In the genomic region with DNA sequence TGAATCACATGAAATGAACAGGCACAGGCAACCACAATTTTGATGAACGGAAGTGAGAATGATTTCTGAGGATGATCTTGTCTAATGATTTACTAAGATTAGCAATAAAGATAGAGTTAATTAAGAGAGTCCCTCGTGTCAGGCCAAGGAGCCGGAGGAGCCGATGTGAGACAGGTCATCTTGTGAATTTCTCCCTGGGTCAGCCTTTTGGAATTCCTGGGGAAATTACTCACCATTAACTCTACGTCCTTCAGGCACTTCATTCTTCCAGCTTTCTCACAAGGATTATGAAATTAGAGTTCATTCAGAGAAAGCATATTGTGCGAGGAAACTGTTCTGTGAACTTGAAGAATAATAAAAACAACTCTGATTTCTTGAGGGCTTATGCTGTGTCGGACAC, we compare ENCODE assay signal across 31 cellular contexts.
DNase-seq lines count a peak whose midpoint lies in the region; ATAC-seq, FAIRE-seq and TF ChIP-seq lines count a peak whose summit lies in the region.
"Had no signal": no experiment of that assay in that cellular context is flagged by ENCODE, and none has a peak within 500 bp of the region (broad histone marks: within the 10 kb centered on the region; RNA-seq: fewer than 3 reads in every experiment).

No MANE protein-coding gene starts in this region.

- no peak for TF ChIP-seq POLR2A in uterus (IDR thresholded peaks at IDR 0.05)

- H3K9ac ChIP-seq in BLaER1 treated with 17β-estradiol and CSF1 and Interleukin-3, amounts not matched to agents 10 nM and 100 nM: no peak overlapping the region

- peak overlapping the region in 8 of 11 experiments; percentile 1 to 42 (median 20); a peak in 10 of 22 replicates for H3K4me2 ChIP-seq in BLaER1 treated with 17β-estradiol and CSF1 and Interleukin-3, amounts not matched to agents 10 nM and 100 nM

- TF ChIP-seq CTCF in brain microvascular endothelial cell (IDR thresholded peaks at IDR 0.05; ENCODE audit: low read depth, low read length, missing control alignments) (no peak), retinal pigment epithelial cell (conservative IDR thresholded peaks at IDR 0.05; ENCODE audit: low read depth, low read length) (no peak), uterus (IDR thresholded peaks at IDR 0.05) (no peak)

- H3K4me3 ChIP-seq in BLaER1 treated with 17β-estradiol and CSF1 and Interleukin-3, amounts not matched to agents 10 nM and 100 nM: no peak overlapping the region
- H3K4me3 ChIP-seq in brain microvascular endothelial cell (ENCODE audit: low read depth, low read length): no peak overlapping the region
- H3K4me3 ChIP-seq in retinal pigment epithelial cell (ENCODE audit: low read length): no peak overlapping the region
- no peak overlapping the region for H3K4me3 ChIP-seq in uterus
- H3K4me3 ChIP-seq: mucosa of descending colon, psoas muscle, skin epidermis had no signal

- peak; percentile 72 for FAIRE-seq in HTR-8/SVneo (lab: Jason Lieb, UNC)
- FAIRE-seq: endometrium, TTC549, urothelium cell line had no signal

- peaks cover 20 to 24% (median 23%) of the 10 kb centered on the region in 11 experiments for H3K9me3 ChIP-seq in BLaER1 treated with 17β-estradiol and CSF1 and Interleukin-3, amounts not matched to agents 10 nM and 100 nM (replicated peaks in 1 of 11)
- H3K9me3 ChIP-seq in uterus: peaks cover 0 to 9% of the 10 kb centered on the region in 2 donors
- H3K9me3 ChIP-seq: BE2C had no signal

- no peak for ATAC-seq in HG03025 (IDR thresholded peaks at IDR 0.05; ENCODE audit: low FRiP score, unreplicated experiment)
- ATAC-seq: activated CD4-positive, alpha-beta T cell treated with anti-CD3 and anti-CD28 coated beads for 36 hours; left ventricle myocardium superior; mucosa of descending colon; psoas muscle; stimulated activated effector memory CD8-positive, alpha-beta T cell treated with anti-CD3 and anti-CD28 coated beads, Interleukin-12 subunit alpha, Interleukin-12 subunit beta, amount 100 ng/mL, for 72 hours; T-cell had no signal

- H3K27me3 ChIP-seq in BLaER1 treated with 17β-estradiol and CSF1 and Interleukin-3, amounts not matched to agents 10 nM and 100 nM: no peaks in the 10 kb centered on the region
- peaks cover 6% of the 10 kb centered on the region for H3K27me3 ChIP-seq in brain microvascular endothelial cell (replicated peaks)
- H3K27me3 ChIP-seq in uterus: no peaks in the 10 kb centered on the region
- H3K27me3 ChIP-seq: BE2C had no signal

- H3K27ac ChIP-seq in BLaER1 treated with 17β-estradiol and CSF1 and Interleukin-3, amounts not matched to agents 10 nM and 100 nM: no peak overlapping the region
- H3K27ac ChIP-seq in brain microvascular endothelial cell (no peak overlapping the region), uterus (no peak overlapping the region)
- H3K27ac ChIP-seq: psoas muscle, skin epidermis had no signal

- intact Hi-C loops in uterus (cut with DNase I; ENCODE audit: low total_unique reads): no loop called here

- H3K4me1 ChIP-seq in BLaER1 treated with 17β-estradiol and CSF1 and Interleukin-3, amounts not matched to agents 10 nM and 100 nM: peaks cover 0 to 35% (median 20%) of the 10 kb centered on the region in 10 experiments; a peak in 13 of 20 replicates
- no peaks in the 10 kb centered on the region for H3K4me1 ChIP-seq in uterus
- H3K4me1 ChIP-seq: BE2C, psoas muscle had no signal

- DNase-seq in HTR-8/SVneo (ENCODE audit: insufficient read length, low spot score) (peak; percentile 64), brain microvascular endothelial cell (peak; percentile 28), retinal pigment epithelial cell (ENCODE audit: low read depth) (peak; percentile 78), NCI-H146 (lab: John Stamatoyannopoulos, UW) (no peak), uterus (no peak)
- DNase-seq: activated CD4-positive, alpha-beta T cell treated with anti-CD3 and anti-CD28 coated beads for 36 hours; activated CD8-positive, alpha-beta memory T cell treated with anti-CD3 and anti-CD28 coated beads for 24 hours; activated naive CD4-positive, alpha-beta T cell; activated T-cell treated with anti-CD3 and anti-CD28 coated beads, Interleukin-2, amount 50 U/mL, for 24 hours; BE2C; COR-L47; DMS79 treated with DMSO at 0.1 percent for 48 hours; GOT3; KBM-7; left ventricle myocardium superior; mucosa of descending colon; MV-4-11; NCI-H1694; NCI-H69; nephron progenitor cell; psoas muscle; Right ventricle myocardium superior; stimulated activated CD4-positive, alpha-beta T cell treated with anti-CD3 and anti-CD28 coated beads, Interleukin-1b, Interleukin-23, amount 100 ng/mL, for 48 hours; T-cell had no signal

- in situ Hi-C loops in brain microvascular endothelial cell (cut with HindIII; ENCODE audit: low pct_ligation_motif_present, low sequenced_read_pairs): no loop called here

- no peaks in the 10 kb centered on the region for H3K36me3 ChIP-seq in BLaER1 treated with 17β-estradiol and CSF1 and Interleukin-3, amounts not matched to agents 10 nM and 100 nM
- no peaks in the 10 kb centered on the region for H3K36me3 ChIP-seq in brain microvascular endothelial cell (replicated peaks)
- H3K36me3 ChIP-seq in uterus: no peaks in the 10 kb centered on the region
- H3K36me3 ChIP-seq: BE2C had no signal

- no peaks in the 10 kb centered on the region for H4K20me1 ChIP-seq in BLaER1 treated with 17β-estradiol and CSF1 and Interleukin-3, amounts not matched to agents 10 nM and 100 nM

Comparison
In these comparisons a context has a peak if more than half of its experiments do, and no peak if none do; other contexts are left out.
1. DNase-seq: peak in HTR-8/SVneo (single experiment), brain microvascular endothelial cell (single experiment) and retinal pigment epithelial cell (single experiment); none in NCI-H146 (single experiment) and uterus (0 of 2).